ENCODE assay signal across 8 cellular contexts in genomic region chr13:32427852-32428580, GRCh38. TPM values are rescaled to one million over a fixed set of nuclear protein-coding genes. Genes with fewer than 3 reads are reported as not detected.
DNase-seq lines count a peak whose midpoint lies in the region; ATAC-seq lines count a peak whose summit lies in the region.

Gene N4BP2L1, minus strand, starts transcription at chr13:32428130. Its CDS starts 48 bp downstream, at chr13:32428082.

- peak within 1 kb of the TSS; percentile 84 for H3K27ac ChIP-seq in CD4-positive, alpha-beta memory T cell (ENCODE audit: low read depth, low read length)
- peak within 1 kb of the TSS; percentile 83 for H3K27ac ChIP-seq in substantia nigra (ENCODE audit: low read depth, low read length, poor library complexity, severe bottlenecking)

- DNase-seq in CD4-positive, alpha-beta memory T cell: peak; percentile 80 to 94 (median 82)
- peak; percentile 68 for DNase-seq in RPMI8226
- DNase-seq in activated effector memory CD4-positive, alpha-beta T cell treated with Interleukin-2 at 50 U/mL for 16 hours: peak; percentile 73
- DNase-seq in germinal center (ENCODE audit: low spot score): peak; percentile 62
- DNase-seq in nucleus accumbens (lab: John Stamatoyannopoulos, UW): peak in 54 of 56 donors; percentile 13 to 97 (median 72)
- peak; percentile 17 to 87 (median 70) for DNase-seq in substantia nigra (lab: John Stamatoyannopoulos, UW)

- H3K4me1 ChIP-seq in CD4-positive, alpha-beta memory T cell (ENCODE audit: insufficient read depth, low read length): peaks cover 46% of the 10 kb centered on the region

- CTCF ChIA-PET in CD4-positive, alpha-beta memory T cell (lab: Charles Lee; ENCODE audit: partially characterized antibody): interaction anchor here (1.2 to 2.7 kb wide), 5 partner anchors 10 to 158 kb away, joined by 3 to 8 read pairs (median 4); partner anchors contain the start of genes BRCA2, N4BP2L2, PDS5B and ZAR1L

- ATAC-seq in GM19351 (IDR thresholded peaks at IDR 0.05; ENCODE audit: unreplicated experiment): peak; percentile 67
- peak; percentile 43 for ATAC-seq in HG03558 (IDR thresholded peaks at IDR 0.05; ENCODE audit: extremely low read depth, unreplicated experiment)

- H3K4me1 Mint-ChIP-seq in CD4-positive, alpha-beta memory T cell: peaks cover 27 to 54% (median 40%) of the 10 kb centered on the region in 4 donors

- H3K4me3 ChIP-seq in CD4-positive, alpha-beta memory T cell (ENCODE audit: low read length in 2 of 2): peak within 1 kb of the TSS; percentile 77 to 85

- POLR2A ChIA-PET in CD4-positive, alpha-beta memory T cell (lab: Charles Lee; ENCODE audit: partially characterized antibody): interaction anchor here (0.5 to 4.9 kb wide), 15 partner anchors 12 to 1267 kb away, joined by 3 to 82 read pairs (median 4); partner anchors contain the start of genes BRCA2, N4BP2L2, PDS5B and ZAR1L

- H3K36me3 ChIP-seq in CD4-positive, alpha-beta memory T cell (ENCODE audit: insufficient read depth, low read length): no peaks in the 10 kb centered on the region

- H3K9me3 ChIP-seq in CD4-positive, alpha-beta memory T cell (ENCODE audit: control insufficient read depth in 1 of 2, low read length in 2 of 2): no peaks in the 10 kb centered on the region

- H3K9me3 Mint-ChIP-seq in CD4-positive, alpha-beta memory T cell: no peaks in the 10 kb centered on the region

- H3K27me3 Mint-ChIP-seq in CD4-positive, alpha-beta memory T cell: no peaks in the 10 kb centered on the region

- H3K27ac Mint-ChIP-seq in CD4-positive, alpha-beta memory T cell: peak within 1 kb of the TSS; percentile 96 to 99 (median 98)

- H3K4me3 Mint-ChIP-seq in CD4-positive, alpha-beta memory T cell: peak within 1 kb of the TSS; percentile 94 to 99 (median 96)

- H3K27me3 ChIP-seq in CD4-positive, alpha-beta memory T cell (ENCODE audit: insufficient read depth, low read length): no peaks in the 10 kb centered on the region

- intact Hi-C loops in CD4-positive, alpha-beta memory T cell (cut with micrococcal nuclease): loop anchor here (1.0 to 2.0 kb wide), 4 partner anchors 9 to 158 kb away; partner anchors contain the start of genes BRCA2, PDS5B and ZAR1L

- peaks cover 9 to 35% of the 10 kb centered on the region in 2 donors for H3K36me3 Mint-ChIP-seq in CD4-positive, alpha-beta memory T cell

RNA-seq across cellular contexts. Expression of gene N4BP2L1, which starts in this region (rescaled TPM):
- total RNA-seq in CD4-positive, alpha-beta memory T cell: 10 to 100 TPM; 51.6 to 51.9 TPM
- polyA plus RNA-seq in CD4-positive, alpha-beta memory T cell: 10 to 100 TPM; 43.3 to 80.1 TPM

Comparison
In these comparisons a context has a peak if more than half of its experiments do, and no peak if none do; other contexts are left out.
1. Peak in every context shown above with its lines: DNase-seq, ATAC-seq, H3K4me3 ChIP-seq and H3K27ac ChIP-seq.